In the genomic region with DNA sequence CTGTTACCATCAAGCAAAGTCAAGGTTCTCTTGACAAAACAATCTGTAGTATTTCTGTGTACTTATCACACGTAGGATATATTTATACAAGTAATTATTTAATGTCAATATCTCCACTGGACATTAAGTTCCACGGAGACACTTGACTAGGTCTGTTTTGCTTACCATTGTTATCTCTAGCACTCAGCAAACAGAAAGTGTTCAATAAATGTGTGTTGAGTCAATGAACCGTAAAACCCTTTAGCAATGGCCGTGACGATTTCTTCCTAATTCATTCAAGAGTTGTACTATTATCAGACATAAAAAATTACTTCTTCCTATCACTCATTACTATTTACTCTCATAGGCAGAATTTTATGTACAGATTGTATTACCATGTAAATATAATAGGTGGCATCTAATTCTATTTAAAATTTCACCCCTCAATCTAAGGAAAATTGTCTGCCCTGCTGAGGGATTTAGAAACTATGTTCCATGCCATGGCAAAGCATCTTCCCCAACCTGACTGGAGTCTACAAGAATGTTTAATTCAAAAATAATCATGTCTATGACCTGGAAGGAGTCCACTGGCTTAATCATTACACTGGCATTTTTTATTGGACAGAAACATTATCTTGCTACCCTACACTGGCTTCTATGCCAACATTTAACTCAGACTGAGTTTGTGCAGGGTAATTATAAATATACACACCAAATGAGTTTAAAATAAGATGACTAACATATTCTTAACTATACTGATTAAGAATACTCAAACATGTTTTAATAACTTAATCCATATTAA, we compare ENCODE assay signal across 18 cellular contexts.
A peak's percentile ranks its signal among the peaks of the same experiment; 100 is the strongest.
DNase-seq lines count a peak whose midpoint lies in the region; ATAC-seq and TF ChIP-seq lines count a peak whose summit lies in the region.
"Had no signal": no experiment of that assay in that cellular context is flagged by ENCODE, and none has a peak within 500 bp of the region (broad histone marks: within the 10 kb centered on the region; RNA-seq: fewer than 3 reads in every experiment).

No MANE protein-coding gene starts in this region.

- H3K4me3 ChIP-seq in AG10803 (ENCODE audit: low read length) (no peak overlapping the region), HEK293 (ENCODE audit: low read depth, low read length) (no peak overlapping the region)
- H3K4me3 ChIP-seq: gastroesophageal sphincter had no signal

- no peaks in the 10 kb centered on the region for H3K9me3 Mint-ChIP-seq in glutamatergic neuron (ENCODE audit: unreplicated experiment)

- no peaks in the 10 kb centered on the region for H3K36me3 Mint-ChIP-seq in glutamatergic neuron (ENCODE audit: unreplicated experiment)

- CTCF ChIA-PET in HEK293 (lab: Yijun Ruan, JAX): interaction anchor here (0.6 to 0.7 kb wide), 2 partner anchors 10 to 243 kb away, joined by 3 to 4 read pairs; no protein-coding TSS in a partner anchor

- H3K4me1 ChIP-seq in HEK293 (ENCODE audit: control insufficient read depth, insufficient read depth, low read length): peaks cover 9% of the 10 kb centered on the region; the same call in 1 of the 2 replicates
- H3K4me1 ChIP-seq: parathyroid adenoma had no signal

- peaks cover 1% of the 10 kb centered on the region for H3K4me1 Mint-ChIP-seq in glutamatergic neuron (ENCODE audit: low read depth, unreplicated experiment)

- TF ChIP-seq CTCF in AG10803 (conservative IDR thresholded peaks at IDR 0.05; ENCODE audit: low read length) (no peak), HEK293 (tag by site-specific recombination; IDR thresholded peaks at IDR 0.05) (no peak), glutamatergic neuron (IDR thresholded peaks at IDR 0.05; ENCODE audit: partially characterized antibody, unreplicated experiment) (no peak)

- H3K27ac ChIP-seq in HEK293 (ENCODE audit: extremely low read depth, low read depth, low read length): no peak overlapping the region
- H3K27ac ChIP-seq: brain microvascular endothelial cell, gastroesophageal sphincter, parathyroid adenoma had no signal

- no peak overlapping the region for H3K4me3 Mint-ChIP-seq in glutamatergic neuron (ENCODE audit: unreplicated experiment)
- H3K4me3 Mint-ChIP-seq: B cell had no signal

- DNase-seq in AG10803 (ENCODE audit: low read depth) (peak; percentile 31), NCI-H345 treated with DMSO at 0.1 percent for 48 hours (lab: John Stamatoyannopoulos, UW; ENCODE audit: unreplicated experiment) (peak; percentile 53), fibroblast of gingiva (ENCODE audit: low read depth) (peak; percentile 27), glutamatergic neuron (no peak), posterior vena cava (ENCODE audit: low spot score) (no peak)
- DNase-seq in activated naive CD4-positive, alpha-beta T cell treated with Interleukin-2 at 50 U/mL for 16 hours: no peak
- DNase-seq: activated CD8-positive, alpha-beta memory T cell treated with anti-CD3 and anti-CD28 coated beads for 24 hours; activated effector memory CD4-positive, alpha-beta T cell treated with Interleukin-2 at 50 U/mL for 16 hours; brain microvascular endothelial cell; effector CD4-positive, alpha-beta T cell; NCI-H1694; SK-N-SH; stimulated activated CD4-positive, alpha-beta T cell treated with anti-CD3 and anti-CD28 coated beads, Interleukin-15, amount 100 ng/mL, for 24 hours had no signal

- H3K9me3 ChIP-seq in HEK293 (ENCODE audit: control insufficient read depth, insufficient read depth, low read depth, low read length): no peaks in the 10 kb centered on the region
- H3K9me3 ChIP-seq: gastroesophageal sphincter, SK-N-SH had no signal

- no peak for ATAC-seq in GM18498 (IDR thresholded peaks at IDR 0.05; ENCODE audit: unreplicated experiment)
- ATAC-seq: gastroesophageal sphincter had no signal

- intact Hi-C loops in posterior vena cava (cut with DNase I): no loop called here

- no peaks in the 10 kb centered on the region for H3K27me3 Mint-ChIP-seq in glutamatergic neuron (ENCODE audit: unreplicated experiment)
- H3K27me3 Mint-ChIP-seq: B cell had no signal

- POLR2A ChIA-PET in HEK293 (lab: Yijun Ruan, JAX): no interaction called here

- no peak overlapping the region for H3K27ac Mint-ChIP-seq in glutamatergic neuron (ENCODE audit: unreplicated experiment)
- H3K27ac Mint-ChIP-seq: B cell had no signal

- no peaks in the 10 kb centered on the region for H3K36me3 ChIP-seq in HEK293 (ENCODE audit: control insufficient read depth in 2 of 2, insufficient read depth in 1 of 2, low read length in 2 of 2)
- H3K36me3 ChIP-seq: brain microvascular endothelial cell, gastroesophageal sphincter had no signal

TF ChIP-seq in HEK293, 187 proteins besides CTCF, POLR2A, EP300 and RAD21 (continues in another document):
- no peak for TF ChIP-seq ZNF623 (tag by site-specific recombination; IDR thresholded peaks at IDR 0.05)
- TF ChIP-seq ZIC2 (tag by site-specific recombination; IDR thresholded peaks at IDR 0.05): no peak
- no peak for TF ChIP-seq PRDM1 (tag by site-specific recombination; IDR thresholded peaks at IDR 0.05)
- TF ChIP-seq ZNF350 (tag by site-specific recombination; IDR thresholded peaks at IDR 0.05): no peak
- TF ChIP-seq ZNF214 (tag by site-specific recombination; IDR thresholded peaks at IDR 0.05; ENCODE audit: borderline replicate concordance): no peak
- no peak for TF ChIP-seq ZNF658 (tag by site-specific recombination; IDR thresholded peaks at IDR 0.05)
- TF ChIP-seq, protein P1, sequence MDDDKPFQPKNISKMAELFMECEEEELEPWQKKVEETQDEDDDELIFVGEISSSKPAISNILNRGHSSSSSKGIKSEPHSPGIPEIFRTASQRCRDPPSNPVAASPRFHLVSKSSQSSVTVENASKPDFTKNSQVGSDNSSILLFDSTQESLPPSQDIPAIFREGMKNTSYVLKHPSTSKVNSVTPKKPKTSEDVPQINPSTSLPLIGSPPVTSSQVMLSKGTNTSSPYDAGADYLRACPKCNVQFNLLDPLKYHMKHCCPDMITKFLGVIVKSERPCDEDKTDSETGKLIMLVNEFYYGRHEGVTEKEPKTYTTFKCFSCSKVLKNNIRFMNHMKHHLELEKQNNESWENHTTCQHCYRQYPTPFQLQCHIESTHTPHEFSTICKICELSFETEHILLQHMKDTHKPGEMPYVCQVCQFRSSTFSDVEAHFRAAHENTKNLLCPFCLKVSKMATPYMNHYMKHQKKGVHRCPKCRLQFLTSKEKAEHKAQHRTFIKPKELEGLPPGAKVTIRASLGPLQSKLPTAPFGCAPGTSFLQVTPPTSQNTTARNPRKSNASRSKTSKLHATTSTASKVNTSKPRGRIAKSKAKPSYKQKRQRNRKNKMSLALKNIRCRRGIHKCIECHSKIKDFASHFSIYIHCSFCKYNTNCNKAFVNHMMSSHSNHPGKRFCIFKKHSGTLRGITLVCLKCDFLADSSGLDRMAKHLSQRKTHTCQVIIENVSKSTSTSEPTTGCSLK (tag by site-specific recombination; IDR thresholded peaks at IDR 0.05): no peak
- TF ChIP-seq, protein P2, sequence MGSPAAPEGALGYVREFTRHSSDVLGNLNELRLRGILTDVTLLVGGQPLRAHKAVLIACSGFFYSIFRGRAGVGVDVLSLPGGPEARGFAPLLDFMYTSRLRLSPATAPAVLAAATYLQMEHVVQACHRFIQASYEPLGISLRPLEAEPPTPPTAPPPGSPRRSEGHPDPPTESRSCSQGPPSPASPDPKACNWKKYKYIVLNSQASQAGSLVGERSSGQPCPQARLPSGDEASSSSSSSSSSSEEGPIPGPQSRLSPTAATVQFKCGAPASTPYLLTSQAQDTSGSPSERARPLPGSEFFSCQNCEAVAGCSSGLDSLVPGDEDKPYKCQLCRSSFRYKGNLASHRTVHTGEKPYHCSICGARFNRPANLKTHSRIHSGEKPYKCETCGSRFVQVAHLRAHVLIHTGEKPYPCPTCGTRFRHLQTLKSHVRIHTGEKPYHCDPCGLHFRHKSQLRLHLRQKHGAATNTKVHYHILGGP (tag by site-specific recombination; IDR thresholded peaks at IDR 0.05): 0 out of 2 replicates have a peak, but pooled peaks have one; percentile 15
- no peak for TF ChIP-seq ZNF561 (tag by site-specific recombination; IDR thresholded peaks at IDR 0.05; ENCODE audit: borderline replicate concordance)
- TF ChIP-seq ZBTB20 (tag by site-specific recombination; IDR thresholded peaks at IDR 0.05): no peak
- no peak for TF ChIP-seq MEIS1 (CRISPR knock-in tag; IDR thresholded peaks at IDR 0.05; ENCODE audit: borderline replicate concordance)
- no peak for TF ChIP-seq ZNF433 (tag by site-specific recombination; IDR thresholded peaks at IDR 0.05; ENCODE audit: low read depth)
- TF ChIP-seq ZNF707 (tag by site-specific recombination; IDR thresholded peaks at IDR 0.05): no peak
- no peak for TF ChIP-seq ZNF610 (tag by site-specific recombination; IDR thresholded peaks at IDR 0.05; ENCODE audit: borderline replicate concordance)
- no peak for TF ChIP-seq ZNF626 (tag by site-specific recombination; IDR thresholded peaks at IDR 0.05)
- TF ChIP-seq, protein P3, sequence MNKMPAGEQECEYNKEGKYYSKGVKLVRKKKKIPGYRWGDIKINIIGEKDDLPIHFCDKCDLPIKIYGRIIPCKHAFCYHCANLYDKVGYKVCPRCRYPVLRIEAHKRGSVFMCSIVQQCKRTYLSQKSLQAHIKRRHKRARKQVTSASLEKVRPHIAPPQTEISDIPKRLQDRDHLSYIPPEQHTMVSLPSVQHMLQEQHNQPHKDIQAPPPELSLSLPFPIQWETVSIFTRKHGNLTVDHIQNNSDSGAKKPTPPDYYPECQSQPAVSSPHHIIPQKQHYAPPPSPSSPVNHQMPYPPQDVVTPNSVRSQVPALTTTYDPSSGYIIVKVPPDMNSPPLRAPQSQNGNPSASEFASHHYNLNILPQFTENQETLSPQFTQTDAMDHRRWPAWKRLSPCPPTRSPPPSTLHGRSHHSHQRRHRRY (tag by site-specific recombination; IDR thresholded peaks at IDR 0.05): no peak
- no peak for TF ChIP-seq ZNF416 (tag by site-specific recombination; IDR thresholded peaks at IDR 0.05)
- TF ChIP-seq ZNF571 (tag by site-specific recombination; IDR thresholded peaks at IDR 0.05): no peak

Comparison
In these comparisons a context has a peak if more than half of its experiments do, and no peak if none do; other contexts are left out.
1. DNase-seq: peak in AG10803 (single experiment), NCI-H345 treated with DMSO at 0.1 percent for 48 hours (single experiment) and fibroblast of gingiva (single experiment); none in glutamatergic neuron (single experiment), activated naive CD4-positive, alpha-beta T cell treated with Interleukin-2 at 50 U/mL for 16 hours (single experiment) and posterior vena cava (single experiment).